ENCODE assay signal across 18 cellular contexts in genomic region chr15:73268457-73268856, GRCh38.
DNase-seq lines count a peak whose midpoint lies in the region; ATAC-seq, FAIRE-seq and TF ChIP-seq lines count a peak whose summit lies in the region.
"Had no signal": no experiment of that assay in that cellular context is flagged by ENCODE, and none has a peak within 500 bp of the region (broad histone marks: within the 10 kb centered on the region; RNA-seq: fewer than 3 reads in every experiment).

No MANE protein-coding gene starts in this region.

- H3K27me3 ChIP-seq in GM23248 (replicated peaks; ENCODE audit: insufficient read depth) (no peaks in the 10 kb centered on the region), keratinocyte (ENCODE audit: control insufficient read depth, extremely low read depth, insufficient read depth, low read length) (no peaks in the 10 kb centered on the region)
- H3K27me3 ChIP-seq: BLaER1 had no signal

- H3K9me2 ChIP-seq in GM23248 (ENCODE audit: insufficient read depth): no peaks in the 10 kb centered on the region

- ATAC-seq in GM21515 (IDR thresholded peaks at IDR 0.05; ENCODE audit: unreplicated experiment) (no peak), Right ventricle myocardium inferior (no peak)
- ATAC-seq: CD8-positive, alpha-beta T cell; HCT116 had no signal

- H3K27ac ChIP-seq in GM23248 (no peak overlapping the region), keratinocyte (ENCODE audit: control insufficient read depth, insufficient read depth, low read length) (no peak overlapping the region), RWPE1 (no peak overlapping the region)
- H3K27ac ChIP-seq: BLaER1, C4-2B had no signal

- FAIRE-seq in keratinocyte (lab: Jason Lieb, UNC): peak; percentile 44
- FAIRE-seq: G401.6, H1 had no signal

- H4K20me1 ChIP-seq in GM23248 (ENCODE audit: insufficient read depth) (no peaks in the 10 kb centered on the region), keratinocyte (ENCODE audit: control insufficient read depth, extremely low read depth, insufficient read depth, low read length) (no peaks in the 10 kb centered on the region)
- H4K20me1 ChIP-seq: BLaER1 had no signal

- intact Hi-C loops in Right ventricle myocardium inferior (cut with DNase I): no loop called here

- H3K36me3 ChIP-seq in GM23248 (ENCODE audit: low read depth): no peaks in the 10 kb centered on the region
- no peaks in the 10 kb centered on the region for H3K36me3 ChIP-seq in keratinocyte (ENCODE audit: control insufficient read depth in 2 of 2, extremely low read depth in 1 of 2, insufficient read depth in 2 of 2, low read length in 2 of 2)

- H3K4me3 ChIP-seq in GM23248: no peak overlapping the region
- H3K4me3 ChIP-seq in keratinocyte (ENCODE audit: control insufficient read depth in 2 of 3, extremely low read depth in 1 of 3, insufficient read depth in 2 of 3, low read depth in 1 of 3, low read length in 3 of 3): no peak overlapping the region
- H3K4me3 ChIP-seq: BLaER1 had no signal

- TF ChIP-seq CTCF in keratinocyte (optimal IDR thresholded peaks at IDR 0.05 in 1 of 3, IDR thresholded peaks at IDR 0.05 in 1 of 3, conservative IDR thresholded peaks at IDR 0.05 in 1 of 3; ENCODE audit: extremely low read depth in 1 of 3, insufficient read depth in 2 of 3, low read length in 3 of 3) (no peak), RWPE1 (conservative IDR thresholded peaks at IDR 0.05; ENCODE audit: low read depth) (no peak)

- H3K9me1 ChIP-seq in keratinocyte (ENCODE audit: control insufficient read depth, extremely low read depth, insufficient read depth, low read length): no peaks in the 10 kb centered on the region

- H3K4me1 ChIP-seq in GM23248 (ENCODE audit: insufficient read depth): no peaks in the 10 kb centered on the region
- peaks cover 3% of the 10 kb centered on the region for H3K4me1 ChIP-seq in keratinocyte (ENCODE audit: control insufficient read depth, extremely low read depth, insufficient read depth, low read length)
- H3K4me1 ChIP-seq: BLaER1, Caco-2 had no signal

- H3K9ac ChIP-seq in GM23248: no peak overlapping the region
- no peak overlapping the region for H3K9ac ChIP-seq in keratinocyte (ENCODE audit: control insufficient read depth, extremely low read depth, insufficient read depth, low read length)
- H3K9ac ChIP-seq: BLaER1 had no signal

- POLR2A ChIA-PET in RWPE1 (lab: Yijun Ruan, JAX; ENCODE audit: low non-redundant PET): no interaction called here

- CTCF ChIA-PET in RWPE1 (lab: Yijun Ruan, JAX): interaction anchor here (0.7 to 1.3 kb wide), 2 partner anchors 9 to 31 kb away, joined by 3 read pairs; no protein-coding TSS in a partner anchor

- no peak overlapping the region for H2AFZ ChIP-seq in GM23248
- no peak overlapping the region for H2AFZ ChIP-seq in keratinocyte (ENCODE audit: control insufficient read depth, low read length)

- no peaks in the 10 kb centered on the region for H3F3A ChIP-seq in GM23248 (ENCODE audit: insufficient read depth)

- H3K4me2 ChIP-seq in GM23248 (ENCODE audit: unreplicated experiment) (no peak overlapping the region), keratinocyte (ENCODE audit: control insufficient read depth, extremely low read depth, insufficient read depth, low read depth, low read length) (no peak overlapping the region)
- H3K4me2 ChIP-seq: BLaER1 had no signal

- dilution Hi-C loops in keratinocyte (cut with MboI; ENCODE audit: extremely low pct_ligation_motif_present, low sequenced_read_pairs): no loop called here

- H3K79me2 ChIP-seq in GM23248 (ENCODE audit: insufficient read depth) (no peaks in the 10 kb centered on the region), keratinocyte (ENCODE audit: control insufficient read depth, insufficient read depth, low read length) (no peaks in the 10 kb centered on the region)

- 91 to 96% methylated on average over 1 of the region's 1 CpG for WGBS in GM23248 (ENCODE audit: low coverage in 1 of 2, low lambda C conversion rate in 2 of 2, missing lambda C conversion rate in 2 of 2), 2 experiments

- H3K9me3 ChIP-seq in GM23248 (ENCODE audit: low read depth) (no peaks in the 10 kb centered on the region), keratinocyte (ENCODE audit: control insufficient read depth, low read depth, low read length) (no peaks in the 10 kb centered on the region)
- H3K9me3 ChIP-seq: BLaER1, Caco-2 had no signal

- DNase-seq in GM23248: peak; percentile 14
- DNase-seq in RKO (ENCODE audit: low spot score): peak; percentile 13
- DNase-seq in keratinocyte (ENCODE audit: low read depth, low spot score): no peak
- DNase-seq in Right ventricle myocardium inferior (ENCODE audit: missing footprints): no peak
- no peak for DNase-seq in RWPE1 (ENCODE audit: low spot score)
- DNase-seq: 8988T; Caco-2; CD4-positive, CD25-positive, alpha-beta regulatory T cell; CD8-positive, alpha-beta T cell; DMS153; DND-41; H7 had no signal

- in situ Hi-C loops in GM23248 (cut with MboI): loop anchor here (25.0 kb wide), 1 partner anchor 481 kb away; the partner anchor contains the start of gene ADPGK

Comparison
In these comparisons a context has a peak if more than half of its experiments do, and no peak if none do; other contexts are left out.
1. DNase-seq: peak in GM23248 (single experiment) and RKO (single experiment); none in keratinocyte (single experiment), Right ventricle myocardium inferior (single experiment) and RWPE1 (single experiment).